8 cellular contexts compared by ENCODE assay signal in the genomic region with DNA sequence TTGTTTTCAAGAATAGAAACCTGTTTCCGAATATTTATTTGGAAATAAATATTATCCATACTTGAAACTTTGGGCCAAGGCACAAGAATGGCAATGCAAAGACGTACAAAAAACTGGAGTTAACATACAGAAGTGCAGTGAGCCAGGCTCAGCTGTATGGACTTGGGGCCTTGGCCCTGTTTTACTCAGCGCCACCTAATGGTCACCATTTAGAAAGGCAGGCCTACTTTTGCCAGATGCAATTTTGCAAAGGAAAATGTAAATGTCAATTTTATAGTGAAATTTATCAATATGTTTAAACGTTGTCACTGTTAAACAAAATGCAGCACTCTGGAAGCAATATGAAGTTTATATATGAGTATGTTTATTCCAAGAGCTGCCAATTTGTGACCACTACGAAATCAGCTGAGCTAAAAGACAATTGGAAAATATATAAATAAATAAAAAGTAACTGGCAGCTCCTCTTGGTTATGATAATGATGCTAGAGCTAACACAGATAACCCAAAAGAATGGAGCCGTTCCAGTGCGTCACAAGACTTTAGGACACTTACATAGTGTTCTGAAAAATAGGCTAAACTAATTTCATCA.
DNase-seq lines count a peak whose midpoint lies in the region; ATAC-seq and TF ChIP-seq lines count a peak whose summit lies in the region.

No MANE protein-coding gene starts in this region.

- CTCF ChIA-PET in naive thymus-derived CD4-positive, alpha-beta T cell (lab: Charles Lee): interaction anchor here (0.7 to 1.7 kb wide), 9 partner anchors 22 to 281 kb away, joined by 3 to 9 read pairs (median 3); no protein-coding TSS in a partner anchor

- H3K36me3 ChIP-seq in naive thymus-derived CD4-positive, alpha-beta T cell (ENCODE audit: control insufficient read depth in 2 of 3, insufficient read depth in 3 of 3, low read length in 3 of 3): no peaks in the 10 kb centered on the region

- DNase-seq in CD14-positive monocyte (ENCODE audit: low spot score) (no peak), RPMI7951 (ENCODE audit: low read depth) (peak; percentile 18), occipital lobe (lab: John Stamatoyannopoulos, UW) (no peak)
- no peak for DNase-seq in central memory CD8-positive, alpha-beta T cell (ENCODE audit: low spot score in 2 of 2)
- peak in 6 of 9 donors; percentile 6 to 37 (median 26) for DNase-seq in naive thymus-derived CD4-positive, alpha-beta T cell

- no peak overlapping the region for H3K4me3 Mint-ChIP-seq in CD14-positive monocyte
- H3K4me3 Mint-ChIP-seq in central memory CD8-positive, alpha-beta T cell: no peak overlapping the region
- no peak overlapping the region for H3K4me3 Mint-ChIP-seq in naive thymus-derived CD4-positive, alpha-beta T cell

- H3K36me3 Mint-ChIP-seq in CD14-positive monocyte: peaks cover 10 to 11% of the 10 kb centered on the region in 2 donors
- peaks cover 11% of the 10 kb centered on the region for H3K36me3 Mint-ChIP-seq in central memory CD8-positive, alpha-beta T cell (ENCODE audit: insufficient read depth)
- H3K36me3 Mint-ChIP-seq in naive thymus-derived CD4-positive, alpha-beta T cell: peaks cover 0 to 25% (median 6%) of the 10 kb centered on the region in 5 donors

- no peak overlapping the region for H3K27ac Mint-ChIP-seq in CD14-positive monocyte
- peak overlapping the region; percentile 38 for H3K27ac Mint-ChIP-seq in central memory CD8-positive, alpha-beta T cell (ENCODE audit: low read depth)
- H3K27ac Mint-ChIP-seq in naive thymus-derived CD4-positive, alpha-beta T cell: peak overlapping the region in 4 of 9 donors; percentile 13 to 67 (median 42)

- H3K27ac ChIP-seq in naive thymus-derived CD4-positive, alpha-beta T cell (ENCODE audit: low read depth, low read length): no peak overlapping the region

- H3K4me1 ChIP-seq in naive thymus-derived CD4-positive, alpha-beta T cell (ENCODE audit: control insufficient read depth in 2 of 2, insufficient read depth in 2 of 2, low read length in 2 of 2): no peaks in the 10 kb centered on the region

- H3K9me3 Mint-ChIP-seq in CD14-positive monocyte: no peaks in the 10 kb centered on the region
- H3K9me3 Mint-ChIP-seq in central memory CD8-positive, alpha-beta T cell: no peaks in the 10 kb centered on the region
- H3K9me3 Mint-ChIP-seq in naive thymus-derived CD4-positive, alpha-beta T cell: no peaks in the 10 kb centered on the region

- intact Hi-C loops in CD14-positive monocyte (cut with micrococcal nuclease): no loop called here
- intact Hi-C loops in naive thymus-derived CD4-positive, alpha-beta T cell (cut with micrococcal nuclease): loop anchor here (1.0 to 5.0 kb wide), 5 partner anchors 15 to 250 kb away; no protein-coding TSS in a partner anchor

- POLR2A ChIA-PET in naive thymus-derived CD4-positive, alpha-beta T cell (lab: Charles Lee): interaction anchor here (0.8 kb wide), 1 partner anchor 22 kb away, joined by 4 read pairs; no protein-coding TSS in a partner anchor

- no peaks in the 10 kb centered on the region for H3K4me1 Mint-ChIP-seq in CD14-positive monocyte
- peaks cover 50% of the 10 kb centered on the region for H3K4me1 Mint-ChIP-seq in central memory CD8-positive, alpha-beta T cell
- H3K4me1 Mint-ChIP-seq in naive thymus-derived CD4-positive, alpha-beta T cell: peaks cover 16 to 70% (median 49%) of the 10 kb centered on the region in 7 donors

- no peaks in the 10 kb centered on the region for H3K27me3 ChIP-seq in naive thymus-derived CD4-positive, alpha-beta T cell (ENCODE audit: control insufficient read depth in 2 of 2, insufficient read depth in 2 of 2, low read length in 2 of 2)

- H3K27me3 Mint-ChIP-seq in CD14-positive monocyte (ENCODE audit: low read depth in 3 of 3): no peaks in the 10 kb centered on the region
- H3K27me3 Mint-ChIP-seq in central memory CD8-positive, alpha-beta T cell: no peaks in the 10 kb centered on the region
- H3K27me3 Mint-ChIP-seq in naive thymus-derived CD4-positive, alpha-beta T cell: no peaks in the 10 kb centered on the region

- no peaks in the 10 kb centered on the region for H3K9me3 ChIP-seq in naive thymus-derived CD4-positive, alpha-beta T cell (ENCODE audit: control insufficient read depth in 2 of 3, low read length in 3 of 3)

- peak; percentile 75 for ATAC-seq in HG03095 (IDR thresholded peaks at IDR 0.05; ENCODE audit: unreplicated experiment)
- no peak for ATAC-seq in central memory CD8-positive, alpha-beta T cell (replicated peaks; ENCODE audit: extremely low read depth, poor library complexity, severe bottlenecking)
- peak; percentile 84 for ATAC-seq in naive thymus-derived CD4-positive, alpha-beta T cell
- ATAC-seq in HG03108 (IDR thresholded peaks at IDR 0.05; ENCODE audit: unreplicated experiment): no peak

- no peak overlapping the region for H3K4me3 ChIP-seq in GM12875 (ENCODE audit: low read depth, low read length)
- H3K4me3 ChIP-seq in naive thymus-derived CD4-positive, alpha-beta T cell (ENCODE audit: low read length): no peak overlapping the region

- TF ChIP-seq CTCF in CD14-positive monocyte (IDR thresholded peaks at IDR 0.05) (peak; percentile 90), GM12875 (IDR thresholded peaks at IDR 0.05; ENCODE audit: borderline replicate concordance, insufficient read depth, low read depth, low read length) (peak; percentile 75; the same call in 1 of the 2 replicates)

Comparison
In these comparisons a context has a peak if more than half of its experiments do, and no peak if none do; other contexts are left out.
1. DNase-seq: peak in RPMI7951 (single experiment) and naive thymus-derived CD4-positive, alpha-beta T cell (6 of 9); none in CD14-positive monocyte (single experiment), central memory CD8-positive, alpha-beta T cell (0 of 2) and occipital lobe (single experiment).
2. ATAC-seq: peak in HG03095 (single experiment) and naive thymus-derived CD4-positive, alpha-beta T cell (single experiment); none in central memory CD8-positive, alpha-beta T cell (single experiment) and HG03108 (single experiment).
3. intact Hi-C loops: an anchor here in naive thymus-derived CD4-positive, alpha-beta T cell (1.0 to 5.0 kb wide); none called in CD14-positive monocyte.